ENCODE assay signal across 1 cellular context in genomic region chr19:57613941-57614743, GRCh38.
TF ChIP-seq lines count a peak whose summit lies in the region.

Gene ZNF134, plus strand, starts transcription at chr19:57614242. Its CDS starts 5,227 bp downstream, at chr19:57619469.

TF ChIP-seq in K562, 482 proteins besides CTCF, POLR2A, EP300 and RAD21 (continued from another document and continues in another):
- no peak for TF ChIP-seq CUX1 (CRISPR knock-in tag; IDR thresholded peaks at IDR 0.05)
- no peak for TF ChIP-seq EWSR1 (IDR thresholded peaks at IDR 0.05; ENCODE audit: borderline replicate concordance, low read depth, partially characterized antibody)
- TF ChIP-seq BRCA1 (IDR thresholded peaks at IDR 0.05) = no peak
- TF ChIP-seq BRCA1 (CRISPR knock-in tag; IDR thresholded peaks at IDR 0.05) = no peak
- no peak for TF ChIP-seq PBX2 (CRISPR knock-in tag; IDR thresholded peaks at IDR 0.05; ENCODE audit: low read depth)
- TF ChIP-seq PBX2 (tag; conservative IDR thresholded peaks at IDR 0.05; ENCODE audit: low read depth) = no peak
- no peak for TF ChIP-seq ZNF324 (CRISPR knock-in tag; IDR thresholded peaks at IDR 0.05)
- TF ChIP-seq POLR3G (IDR thresholded peaks at IDR 0.05; ENCODE audit: extremely low read depth, insufficient read length, insufficient replicate concordance) = no peak
- no peak for TF ChIP-seq RBM15 (IDR thresholded peaks at IDR 0.05; ENCODE audit: insufficient read depth, low read length)
- no peak for TF ChIP-seq ZNF184 (CRISPR knock-in tag; IDR thresholded peaks at IDR 0.05)
- TF ChIP-seq CBFB (CRISPR knock-in tag; IDR thresholded peaks at IDR 0.05) = no peak
- TF ChIP-seq POLR2H (tag; IDR thresholded peaks at IDR 0.05; ENCODE audit: low read depth) = no peak
- TF ChIP-seq CREB5 (CRISPR knock-in tag; IDR thresholded peaks at IDR 0.05) = no peak
- TF ChIP-seq HOMEZ (CRISPR knock-in tag; IDR thresholded peaks at IDR 0.05) = no peak
- peak; percentile 24; the same call in 1 of the 2 replicates for TF ChIP-seq NR3C1 (CRISPR knock-in tag; IDR thresholded peaks at IDR 0.05)
- TF ChIP-seq ZFP91 (CRISPR knock-in tag; IDR thresholded peaks at IDR 0.05) = no peak
- no peak for TF ChIP-seq ZNF41 (CRISPR knock-in tag; conservative IDR thresholded peaks at IDR 0.05)
- no peak for TF ChIP-seq ARID2 (IDR thresholded peaks at IDR 0.05)
- TF ChIP-seq RAD51 (IDR thresholded peaks at IDR 0.05; ENCODE audit: borderline replicate concordance, low read depth) = no peak
- no peak for TF ChIP-seq KDM1A (IDR thresholded peaks at IDR 0.05)
- no peak for TF ChIP-seq SMARCE1 (IDR thresholded peaks at IDR 0.05)
- no peak for TF ChIP-seq ELF2 (CRISPR knock-in tag; IDR thresholded peaks at IDR 0.05)
- TF ChIP-seq ZNF263 (CRISPR knock-in tag; IDR thresholded peaks at IDR 0.05; ENCODE audit: borderline replicate concordance) = no peak
- peak; percentile 91 for TF ChIP-seq GABPB1 (CRISPR knock-in tag; IDR thresholded peaks at IDR 0.05)
- TF ChIP-seq SAFB2 (IDR thresholded peaks at IDR 0.05; ENCODE audit: borderline replicate concordance, low read depth, low read length, severe bottlenecking) = no peak
- no peak for TF ChIP-seq TAL1 (IDR thresholded peaks at IDR 0.05)
- TF ChIP-seq RBM14 (IDR thresholded peaks at IDR 0.05; ENCODE audit: borderline replicate concordance, insufficient read depth, low read depth, low read length) = no peak
- no peak for TF ChIP-seq THAP12 (CRISPR knock-in tag; IDR thresholded peaks at IDR 0.05)
- TF ChIP-seq CXXC5 (CRISPR knock-in tag; IDR thresholded peaks at IDR 0.05) = peak; percentile 76
- no peak for TF ChIP-seq STAT5B (CRISPR knock-in tag; IDR thresholded peaks at IDR 0.05)
- TF ChIP-seq CREB3L1 (IDR thresholded peaks at IDR 0.05; ENCODE audit: borderline replicate concordance, low read depth) = peak; percentile 47; the same call in 1 of the 2 replicates
- TF ChIP-seq ZNF507 (tag; conservative IDR thresholded peaks at IDR 0.05) = no peak
- no peak for TF ChIP-seq CEBPZ (IDR thresholded peaks at IDR 0.05; ENCODE audit: borderline replicate concordance, low read depth, low read length)
- TF ChIP-seq SLC30A9 (CRISPR knock-in tag; IDR thresholded peaks at IDR 0.05) = no peak
- peak; percentile 64; the same call in 1 of the 2 replicates for TF ChIP-seq ZBTB7A (IDR thresholded peaks at IDR 0.05; ENCODE audit: borderline replicate concordance, control insufficient read depth, low read depth, low read length)
- TF ChIP-seq ZNF436 (CRISPR knock-in tag; IDR thresholded peaks at IDR 0.05) = no peak
- no peak; the same call in 1 of the 2 replicates for TF ChIP-seq ESRRA (IDR thresholded peaks at IDR 0.05; ENCODE audit: borderline replicate concordance, low read depth)
